Comparison of ENCODE assay signal across 15 cellular contexts in genomic region chr4:54898941-54899340, GRCh38.
"Had no signal": no experiment of that assay in that cellular context is flagged by ENCODE, and none has a peak within 500 bp of the region (broad histone marks: within the 10 kb centered on the region; RNA-seq: fewer than 3 reads in every experiment).

No MANE protein-coding gene starts in this region.

- H3K27ac ChIP-seq: ovary, VCaP had no signal

- DNase-seq: activated CD8-positive, alpha-beta T cell treated with anti-CD3 and anti-CD28 coated beads for 36 hours; activated effector memory CD4-positive, alpha-beta T cell treated with anti-CD3 and anti-CD28 coated beads, Interleukin-2, amount 50 U/mL, for 16 hours; activated T-cell treated with anti-CD3 and anti-CD28 coated beads, Interleukin-2, amount 50 U/mL, for 48 hours; amniotic stem cell; dorsolateral prefrontal cortex; erythroblast; islet precursor cell; naive thymus-derived CD4-positive, alpha-beta T cell; ovary; stimulated activated CD4-positive, alpha-beta T cell treated with anti-CD3 and anti-CD28 coated beads, Interleukin-1b, Interleukin-23, amount 100 ng/mL, for 48 hours; stimulated activated naive CD8-positive, alpha-beta T cell treated with anti-CD3 and anti-CD28 coated beads, Interleukin-15, amount 100 ng/mL, for 72 hours; T1000 had no signal

- H3K27me3 ChIP-seq: dorsolateral prefrontal cortex, ovary had no signal

- ATAC-seq: activated CD8-positive, alpha-beta T cell treated with anti-CD3 and anti-CD28 coated beads for 36 hours; left lobe of liver; naive thymus-derived CD4-positive, alpha-beta T cell; sciatic nerve; stimulated activated naive CD8-positive, alpha-beta T cell treated with anti-CD3 and anti-CD28 coated beads, Interleukin-15, amount 100 ng/mL, for 72 hours had no signal

- H3K4me3 ChIP-seq: dorsolateral prefrontal cortex, ovary had no signal

- H3K36me3 ChIP-seq: ovary had no signal
